Comparison of ENCODE assay signal across 1 cellular context in the genomic region with DNA sequence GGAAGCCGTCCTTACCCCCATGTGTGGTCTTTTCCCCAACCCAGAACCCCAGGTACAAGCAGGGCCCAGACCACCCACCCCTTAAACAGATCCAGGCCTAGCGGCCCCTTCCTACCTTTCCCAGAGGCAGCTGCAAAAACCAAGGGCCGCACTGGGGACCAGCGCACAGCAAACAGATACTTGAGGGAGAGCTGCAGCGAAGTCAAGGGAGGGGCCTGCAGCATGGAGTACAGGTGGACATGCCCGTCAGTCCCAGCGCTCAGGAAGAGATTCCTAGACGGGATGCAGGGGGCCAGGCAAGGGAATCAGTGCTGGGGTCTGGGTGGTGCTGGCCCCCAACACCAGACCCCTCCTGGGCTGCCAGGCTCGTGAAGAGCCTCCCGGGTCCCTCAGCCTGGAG.
TF ChIP-seq lines count a peak whose summit lies in the region.

No MANE protein-coding gene starts in this region.

TF ChIP-seq in A549, 52 proteins besides CTCF, POLR2A, EP300 and RAD21 (continued from another document):
- TF ChIP-seq ZSCAN20 (CRISPR knock-in tag; IDR thresholded peaks at IDR 0.05) (no peak), RARB (CRISPR knock-in tag; IDR thresholded peaks at IDR 0.05) (no peak)
